ENCODE assay signal across 9 cellular contexts in genomic region chr3:123785602-123786001, GRCh38.
"Had no signal": no experiment of that assay in that cellular context is flagged by ENCODE, and none has a peak within 500 bp of the region (broad histone marks: within the 10 kb centered on the region; RNA-seq: fewer than 3 reads in every experiment).

No MANE protein-coding gene starts in this region.

- FAIRE-seq: HTR-8/SVneo, K562 had no signal

- H2AFZ ChIP-seq: GM23248 had no signal

- H3K4me3 ChIP-seq: GM23248, HAP-1, K562 had no signal

- H3K9ac ChIP-seq: GM23248 had no signal

- H3K9me3 Mint-ChIP-seq: HFFc6 had no signal

- H3K36me3 ChIP-seq: HAP-1 had no signal

- ATAC-seq: HCT116, K562 had no signal

- H3K9me3 ChIP-seq: HAP-1 had no signal

- H3K27ac ChIP-seq: GM23248 had no signal

- DNase-seq: GM23248, GOT3, H7, HFFc6, KG1 had no signal

- H3K4me3 Mint-ChIP-seq: HFFc6 had no signal
